In genomic region chr2:238129166-238130010, GRCh38 we compare ENCODE assay signal across 26 cellular contexts. TPM values are rescaled to one million over a fixed set of nuclear protein-coding genes. Genes with fewer than 3 reads are reported as not detected.
"Had no signal": no experiment of that assay in that cellular context is flagged by ENCODE, and none has a peak within 500 bp of the region (broad histone marks: within the 10 kb centered on the region; RNA-seq: fewer than 3 reads in every experiment).

No MANE protein-coding gene starts in this region.

- DNase-seq: activated CD4-positive, alpha-beta T cell treated with anti-CD3 and anti-CD28 coated beads, Interleukin-2, amount 50 U/mL, for 1 hour; activated CD8-positive, alpha-beta T cell treated with anti-CD3 and anti-CD28 coated beads, Interleukin-2, amount 10 ng/mL, durations not matched to agents 7 days and 5 days; activated gamma-delta T cell; caudate nucleus; dermis blood vessel endothelial cell; effector memory CD4-positive, alpha-beta T cell; foreskin keratinocyte; naive thymus-derived CD4-positive, alpha-beta T cell; stimulated activated CD4-positive, alpha-beta T cell treated with anti-CD3 and anti-CD28 coated beads, Interleukin-2, amount 100 ng/mL, for 24 hours; stimulated activated naive CD8-positive, alpha-beta T cell treated with anti-CD3 and anti-CD28 coated beads, Interleukin-15, amount 100 ng/mL, for 72 hours; SW 1271; tibial artery had no signal

- H3K4me3 ChIP-seq: pancreas, right lobe of liver, skin epidermis, tibial artery had no signal

- H3K27ac ChIP-seq: foreskin keratinocyte, neutrophil, pancreas, right lobe of liver, skin epidermis, tibial artery, VCaP had no signal

- H3K4me3 Mint-ChIP-seq: activated CD8-positive, alpha-beta T cell treated with anti-CD3 and anti-CD28 coated beads, Interleukin-2, amount 10 ng/mL, durations not matched to agents 7 days and 5 days; activated naive CD4-positive, alpha-beta T cell treated with anti-CD3 and anti-CD28 coated beads, Interleukin-2, amount 50 U/mL, for 24 hours; activated T-helper 1 cell treated with anti-CD3 and anti-CD28 coated beads, Interleukin-12 subunit alpha, Interleukin-12 subunit beta, Interleukin-2, Interleukin-4 antibody, amounts not matched to agents 30 ng/mL and 10 ng/mL and 1 ng/mL, durations not matched to agents 14 hours and 24 hours and 36 hours; brain; naive thymus-derived CD4-positive, alpha-beta T cell; stimulated activated effector memory CD8-positive, alpha-beta T cell treated with anti-CD3 and anti-CD28 coated beads, Interleukin-12 subunit alpha, Interleukin-12 subunit beta, amount 100 ng/mL, for 72 hours; stimulated activated naive CD8-positive, alpha-beta T cell treated with anti-CD3 and anti-CD28 coated beads, Interleukin-15, amount 100 ng/mL, for 72 hours; T-helper 17 cell had no signal

- H3K36me3 Mint-ChIP-seq: activated naive CD4-positive, alpha-beta T cell treated with anti-CD3 and anti-CD28 coated beads, Interleukin-2, amount 50 U/mL, for 24 hours; brain; naive thymus-derived CD4-positive, alpha-beta T cell; stimulated activated effector memory CD8-positive, alpha-beta T cell treated with anti-CD3 and anti-CD28 coated beads, Interleukin-12 subunit alpha, Interleukin-12 subunit beta, amount 100 ng/mL, for 72 hours had no signal

- ATAC-seq: activated CD4-positive, CD25-positive, alpha-beta regulatory T cell treated with anti-CD3 and anti-CD28 coated beads, Interleukin-2, amount 50 U/mL, for 24 hours; activated CD8-positive, alpha-beta T cell treated with anti-CD3 and anti-CD28 coated beads, Interleukin-2, amount 10 ng/mL, durations not matched to agents 7 days and 5 days; naive thymus-derived CD4-positive, alpha-beta T cell; pancreas; right lobe of liver; stimulated activated effector memory CD8-positive, alpha-beta T cell treated with anti-CD3 and anti-CD28 coated beads, Interleukin-12 subunit alpha, Interleukin-12 subunit beta, amount 100 ng/mL, for 72 hours; T-helper 17 cell had no signal

- H3K27me3 ChIP-seq: foreskin keratinocyte, pancreas, right lobe of liver, tibial artery had no signal

- H3K9me3 ChIP-seq: neutrophil, pancreas, right lobe of liver, tibial artery had no signal

- H3K27ac Mint-ChIP-seq: activated CD8-positive, alpha-beta T cell treated with anti-CD3 and anti-CD28 coated beads, Interleukin-2, amount 10 ng/mL, durations not matched to agents 7 days and 5 days; activated naive CD4-positive, alpha-beta T cell treated with anti-CD3 and anti-CD28 coated beads, Interleukin-2, amount 50 U/mL, for 24 hours; activated T-helper 1 cell treated with anti-CD3 and anti-CD28 coated beads, Interleukin-12 subunit alpha, Interleukin-12 subunit beta, Interleukin-2, Interleukin-4 antibody, amounts not matched to agents 30 ng/mL and 10 ng/mL and 1 ng/mL, durations not matched to agents 14 hours and 24 hours and 36 hours; brain; naive thymus-derived CD4-positive, alpha-beta T cell; stimulated activated effector memory CD8-positive, alpha-beta T cell treated with anti-CD3 and anti-CD28 coated beads, Interleukin-12 subunit alpha, Interleukin-12 subunit beta, amount 100 ng/mL, for 72 hours; stimulated activated naive CD8-positive, alpha-beta T cell treated with anti-CD3 and anti-CD28 coated beads, Interleukin-15, amount 100 ng/mL, for 72 hours; T-helper 17 cell had no signal

- H3K4me1 Mint-ChIP-seq: activated naive CD4-positive, alpha-beta T cell treated with anti-CD3 and anti-CD28 coated beads, Interleukin-2, amount 50 U/mL, for 24 hours; brain; naive thymus-derived CD4-positive, alpha-beta T cell; stimulated activated effector memory CD8-positive, alpha-beta T cell treated with anti-CD3 and anti-CD28 coated beads, Interleukin-12 subunit alpha, Interleukin-12 subunit beta, amount 100 ng/mL, for 72 hours; stimulated activated naive CD8-positive, alpha-beta T cell treated with anti-CD3 and anti-CD28 coated beads, Interleukin-15, amount 100 ng/mL, for 72 hours had no signal

- H3K9me3 Mint-ChIP-seq: activated naive CD4-positive, alpha-beta T cell treated with anti-CD3 and anti-CD28 coated beads, Interleukin-2, amount 50 U/mL, for 24 hours; activated T-helper 1 cell treated with anti-CD3 and anti-CD28 coated beads, Interleukin-12 subunit alpha, Interleukin-12 subunit beta, Interleukin-2, Interleukin-4 antibody, amounts not matched to agents 30 ng/mL and 10 ng/mL and 1 ng/mL, durations not matched to agents 14 hours and 24 hours and 36 hours; naive thymus-derived CD4-positive, alpha-beta T cell; stimulated activated effector memory CD8-positive, alpha-beta T cell treated with anti-CD3 and anti-CD28 coated beads, Interleukin-12 subunit alpha, Interleukin-12 subunit beta, amount 100 ng/mL, for 72 hours; stimulated activated naive CD8-positive, alpha-beta T cell treated with anti-CD3 and anti-CD28 coated beads, Interleukin-15, amount 100 ng/mL, for 72 hours had no signal

- H3K36me3 ChIP-seq: neutrophil, pancreas, right lobe of liver, tibial artery had no signal

- H3K27me3 Mint-ChIP-seq: activated naive CD4-positive, alpha-beta T cell treated with anti-CD3 and anti-CD28 coated beads, Interleukin-2, amount 50 U/mL, for 24 hours; naive thymus-derived CD4-positive, alpha-beta T cell; stimulated activated naive CD8-positive, alpha-beta T cell treated with anti-CD3 and anti-CD28 coated beads, Interleukin-15, amount 100 ng/mL, for 72 hours; T-helper 17 cell had no signal

- FAIRE-seq: pancreas had no signal

- H3K4me1 ChIP-seq: foreskin keratinocyte, pancreas, right lobe of liver had no signal

RNA-seq across cellular contexts. Expression of gene KLHL30, which starts 9.1 kb away (rescaled TPM):
- total RNA-seq: activated CD8-positive, alpha-beta T cell treated with anti-CD3 and anti-CD28 coated beads, Interleukin-2, amount 10 ng/mL, durations not matched to agents 7 days and 5 days; activated T-helper 1 cell treated with anti-CD3 and anti-CD28 coated beads, Interleukin-12 subunit alpha, Interleukin-12 subunit beta, Interleukin-2, Interleukin-4 antibody, amounts not matched to agents 30 ng/mL and 10 ng/mL and 1 ng/mL, durations not matched to agents 14 hours and 24 hours and 36 hours; dermis blood vessel endothelial cell; foreskin keratinocyte; naive thymus-derived CD4-positive, alpha-beta T cell; pulmonary artery endothelial cell; T-helper 17 cell had no signal
- polyA plus RNA-seq: foreskin keratinocyte; naive thymus-derived CD4-positive, alpha-beta T cell had no signal

RNA-seq across cellular contexts. Expression of gene ESPNL, which starts 29.2 kb away (rescaled TPM):
- total RNA-seq: aorta, dermis blood vessel endothelial cell had no signal
- polyA plus RNA-seq: naive thymus-derived CD4-positive, alpha-beta T cell had no signal

RNA-seq across cellular contexts. Expression of gene ERFE, which starts 29.4 kb away (rescaled TPM):
- total RNA-seq: activated T-helper 1 cell treated with anti-CD3 and anti-CD28 coated beads, Interleukin-12 subunit alpha, Interleukin-12 subunit beta, Interleukin-2, Interleukin-4 antibody, amounts not matched to agents 30 ng/mL and 10 ng/mL and 1 ng/mL, durations not matched to agents 14 hours and 24 hours and 36 hours; lower leg skin; T-helper 17 cell had no signal
- polyA plus RNA-seq: naive thymus-derived CD4-positive, alpha-beta T cell had no signal
